9 cellular contexts compared by ENCODE assay signal in genomic region chr4:54231419-54232150, GRCh38. TPM values are rescaled to one million over a fixed set of nuclear protein-coding genes. Genes with fewer than 3 reads are reported as not detected.
A peak's percentile ranks its signal among the peaks of the same experiment; 100 is the strongest.
DNase-seq lines count a peak whose midpoint lies in the region; ATAC-seq, FAIRE-seq and TF ChIP-seq lines count a peak whose summit lies in the region.
"Had no signal": no experiment of that assay in that cellular context is flagged by ENCODE, and none has a peak within 500 bp of the region (broad histone marks: within the 10 kb centered on the region; RNA-seq: fewer than 3 reads in every experiment).

No MANE protein-coding gene starts in this region.

- peaks cover 70% of the 10 kb centered on the region for H3K27me3 ChIP-seq in iPS-15b (ENCODE audit: control insufficient read depth, insufficient read depth, low read length)
- peaks cover 22% of the 10 kb centered on the region for H3K27me3 ChIP-seq in skeletal muscle satellite cell (ENCODE audit: control insufficient read depth, insufficient read depth, low read length)

- peaks cover 79% of the 10 kb centered on the region for H3K27me3 Mint-ChIP-seq in activated naive CD8-positive, alpha-beta T cell treated with anti-CD3 and anti-CD28 coated beads, Interleukin-2, amount 10 ng/mL, durations not matched to agents 7 days and 5 days

- TF ChIP-seq CTCF in GM13976 (IDR thresholded peaks at IDR 0.05; ENCODE audit: borderline replicate concordance, control extremely low read depth, extremely low read depth, insufficient read depth, missing control alignments), result no peak

- no peak overlapping the region for H3K27ac Mint-ChIP-seq in activated naive CD8-positive, alpha-beta T cell treated with anti-CD3 and anti-CD28 coated beads, Interleukin-2, amount 10 ng/mL, durations not matched to agents 7 days and 5 days

- no peaks in the 10 kb centered on the region for H3K9me3 ChIP-seq in iPS-15b (ENCODE audit: control insufficient read depth, insufficient read depth, low read length)
- no peaks in the 10 kb centered on the region for H3K9me3 ChIP-seq in skeletal muscle satellite cell (replicated peaks; ENCODE audit: low read length)

- peaks cover 15% of the 10 kb centered on the region for H3K4me1 Mint-ChIP-seq in activated naive CD8-positive, alpha-beta T cell treated with anti-CD3 and anti-CD28 coated beads, Interleukin-2, amount 10 ng/mL, durations not matched to agents 7 days and 5 days

- ATAC-seq in activated naive CD8-positive, alpha-beta T cell treated with anti-CD3 and anti-CD28 coated beads, Interleukin-2, amount 10 ng/mL, durations not matched to agents 7 days and 5 days (ENCODE audit: low read depth), result no peak
- ATAC-seq in GM19395 (IDR thresholded peaks at IDR 0.05; ENCODE audit: unreplicated experiment), result no peak

- H3K9ac ChIP-seq in iPS-15b (ENCODE audit: low read depth, low read length) (peak overlapping the region; percentile 47), skeletal muscle satellite cell (ENCODE audit: low read depth, low read length) (peak overlapping the region; percentile 57)

- no peak for TF ChIP-seq POLR2A in GM12892 (IDR thresholded peaks at IDR 0.05; ENCODE audit: low read depth, low read length)

- peak overlapping the region; percentile 72 for H3K4me3 Mint-ChIP-seq in activated naive CD8-positive, alpha-beta T cell treated with anti-CD3 and anti-CD28 coated beads, Interleukin-2, amount 10 ng/mL, durations not matched to agents 7 days and 5 days

- peak overlapping the region; percentile 93 for H3K4me2 ChIP-seq in skeletal muscle satellite cell (ENCODE audit: low read length)

- H3K4me1 ChIP-seq in iPS-15b (ENCODE audit: control insufficient read depth, insufficient read depth, low read length), result peaks cover 10% of the 10 kb centered on the region
- peaks cover 54% of the 10 kb centered on the region for H3K4me1 ChIP-seq in skeletal muscle satellite cell (ENCODE audit: control insufficient read depth, insufficient read depth, low read length)

- H3K36me3 Mint-ChIP-seq in activated naive CD8-positive, alpha-beta T cell treated with anti-CD3 and anti-CD28 coated beads, Interleukin-2, amount 10 ng/mL, durations not matched to agents 7 days and 5 days, result no peaks in the 10 kb centered on the region

- H3K9me3 Mint-ChIP-seq in activated naive CD8-positive, alpha-beta T cell treated with anti-CD3 and anti-CD28 coated beads, Interleukin-2, amount 10 ng/mL, durations not matched to agents 7 days and 5 days, result no peaks in the 10 kb centered on the region

- no peak for FAIRE-seq in GM12892 (lab: Jason Lieb, UNC)

- H3K4me3 ChIP-seq in iPS-15b (ENCODE audit: low read depth, low read length) (peak overlapping the region; percentile 58), skeletal muscle satellite cell (ENCODE audit: low read length) (peak overlapping the region; percentile 72)

- POLR2A ChIA-PET in activated naive CD8-positive, alpha-beta T cell treated with anti-CD3 and anti-CD28 coated beads, Interleukin-2, amount 10 ng/mL, durations not matched to agents 7 days and 5 days (lab: Charles Lee), result no interaction called here

- in situ Hi-C loops in GM13976 (cut with MboI; ENCODE audit: low sequenced_read_pairs, unreplicated experiment), result no loop called here

- H3K36me3 ChIP-seq in iPS-15b (ENCODE audit: control insufficient read depth, insufficient read depth, low read length), result no peaks in the 10 kb centered on the region
- H3K36me3 ChIP-seq in skeletal muscle satellite cell (ENCODE audit: insufficient read depth, low read length), result no peaks in the 10 kb centered on the region

- DNase-seq in GM13976 (ENCODE audit: low spot score) (peak; percentile 35), foreskin melanocyte (no peak), GM12892 (ENCODE audit: insufficient read length) (no peak), COLO829 (ENCODE audit: low spot score) (no peak)
- DNase-seq in activated naive CD8-positive, alpha-beta T cell treated with anti-CD3 and anti-CD28 coated beads, Interleukin-2, amount 10 ng/mL, durations not matched to agents 7 days and 5 days, result peak; percentile 34
- DNase-seq: T-helper 9 cell had no signal

RNA-seq across cellular contexts. Expression of gene PDGFRA, which starts 2.5 kb away (rescaled TPM):
- not detected for total RNA-seq in activated naive CD8-positive, alpha-beta T cell treated with anti-CD3 and anti-CD28 coated beads, Interleukin-2, amount 10 ng/mL, durations not matched to agents 7 days and 5 days
- total RNA-seq in skeletal muscle satellite cell (2012; rRNA removed), result 143 and 180 TPM in 2 replicates
- 0.93 TPM for polyA plus RNA-seq in GM12892 (2012; ENCODE audit: missing spikeins)

Comparison
In these comparisons a context has a peak if more than half of its experiments do, and no peak if none do; other contexts are left out.
1. DNase-seq: peak in GM13976 (single experiment) and activated naive CD8-positive, alpha-beta T cell treated with anti-CD3 and anti-CD28 coated beads, Interleukin-2, amount 10 ng/mL, durations not matched to agents 7 days and 5 days (single experiment); none in foreskin melanocyte (single experiment), GM12892 (single experiment) and COLO829 (single experiment).